Comparison of ENCODE assay signal across 23 cellular contexts in the genomic region with DNA sequence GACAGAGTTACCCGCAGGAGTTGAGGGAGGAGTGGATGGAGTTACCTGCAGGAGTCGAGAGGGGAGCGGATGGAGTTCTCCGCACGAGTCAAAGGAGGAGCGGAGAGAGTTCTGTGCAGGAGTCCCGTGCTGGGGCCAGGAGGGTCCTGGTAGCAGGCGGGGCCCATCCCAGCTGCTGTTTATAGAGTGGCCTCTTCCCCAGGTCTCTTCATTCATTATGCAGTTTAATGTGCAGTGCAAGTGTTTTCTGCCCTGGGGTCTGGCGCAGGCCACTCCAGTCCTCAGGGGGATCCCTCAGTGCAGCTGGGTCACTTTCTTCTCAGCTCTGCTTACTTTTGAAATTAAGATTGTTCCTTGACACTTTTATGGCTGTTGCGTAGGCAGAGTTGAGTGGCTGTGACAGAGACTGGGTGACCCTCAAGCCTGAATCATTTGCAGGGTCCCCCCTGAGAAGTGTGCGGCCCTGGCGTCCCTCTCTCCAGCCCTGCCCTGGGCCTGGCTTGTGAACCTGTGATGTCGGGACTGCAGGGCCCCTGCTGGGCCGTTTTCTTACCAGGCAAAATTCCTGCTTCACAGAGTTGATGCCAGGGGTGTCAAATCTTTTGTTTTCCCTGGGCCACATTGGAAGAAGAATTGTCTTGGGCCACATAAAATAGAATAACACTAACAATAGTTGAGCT. TPM values are rescaled to one million over a fixed set of nuclear protein-coding genes. Genes with fewer than 3 reads are reported as not detected.
"Had no signal": no experiment of that assay in that cellular context is flagged by ENCODE, and none has a peak within 500 bp of the region (broad histone marks: within the 10 kb centered on the region; RNA-seq: fewer than 3 reads in every experiment).

No MANE protein-coding gene starts in this region.

- H3K9me3 Mint-ChIP-seq: activated naive CD4-positive, alpha-beta T cell treated with anti-CD3 and anti-CD28 coated beads, Interleukin-2, amount 50 U/mL, for 72 hours; activated T-helper 2 cell treated with anti-CD3 and anti-CD28 coated beads, Interferon-gamma antibody, Interleukin-2, Interleukin-4, amounts not matched to agents 10 μg/mL and 5 μg/mL and 100 μg/mL, durations not matched to agents 14 hours and 24 hours and 36 hours; immature natural killer cell; stimulated activated naive CD8-positive, alpha-beta T cell treated with anti-CD3 and anti-CD28 coated beads, Interleukin-15, amount 100 ng/mL, for 72 hours; type B pancreatic cell had no signal

- H3K4me1 ChIP-seq: body of pancreas, right atrium auricular region had no signal

- H3K36me3 ChIP-seq: right atrium auricular region had no signal

- DNase-seq: activated CD4-positive, CD25-positive, alpha-beta regulatory T cell treated with anti-CD3 and anti-CD28 coated beads, Interleukin-2, amount 50 U/mL, for 72 hours; body of pancreas; effector CD8-positive, alpha-beta T cell; foreskin melanocyte; head of caudate nucleus; immature natural killer cell; naive thymus-derived CD4-positive, alpha-beta T cell; nucleus accumbens; stimulated activated CD4-positive, alpha-beta T cell treated with anti-CD3 and anti-CD28 coated beads, Interleukin-4, amount 100 ng/mL, for 4 hours; stimulated activated CD8-positive, alpha-beta memory T cell treated with anti-CD3 and anti-CD28 coated beads, Interleukin-4, amount 100 ng/mL, for 48 hours; stimulated activated naive CD8-positive, alpha-beta T cell treated with anti-CD3 and anti-CD28 coated beads, Interleukin-15, amount 100 ng/mL, for 72 hours; T-helper 9 cell had no signal

- H3K4me3 ChIP-seq: body of pancreas, right atrium auricular region, skin epidermis had no signal

- H3K27ac Mint-ChIP-seq: activated T-helper 2 cell treated with anti-CD3 and anti-CD28 coated beads, Interferon-gamma antibody, Interleukin-2, Interleukin-4, amounts not matched to agents 10 μg/mL and 5 μg/mL and 100 μg/mL, durations not matched to agents 14 hours and 24 hours and 36 hours; type B pancreatic cell had no signal

- ATAC-seq: activated naive CD4-positive, alpha-beta T cell treated with anti-CD3 and anti-CD28 coated beads, Interleukin-2, amount 50 U/mL, for 72 hours; body of pancreas; naive thymus-derived CD4-positive, alpha-beta T cell; stimulated activated naive CD8-positive, alpha-beta T cell treated with anti-CD3 and anti-CD28 coated beads, Interleukin-15, amount 100 ng/mL, for 72 hours had no signal

- H3K4me3 Mint-ChIP-seq: immature natural killer cell; naive thymus-derived CD4-positive, alpha-beta T cell; stimulated activated naive CD8-positive, alpha-beta T cell treated with anti-CD3 and anti-CD28 coated beads, Interleukin-15, amount 100 ng/mL, for 72 hours; type B pancreatic cell had no signal

- H3K27me3 Mint-ChIP-seq: naive thymus-derived CD4-positive, alpha-beta T cell; stimulated activated naive CD8-positive, alpha-beta T cell treated with anti-CD3 and anti-CD28 coated beads, Interleukin-15, amount 100 ng/mL, for 72 hours; type B pancreatic cell had no signal

- H3K9me3 ChIP-seq: body of pancreas, right atrium auricular region had no signal

RNA-seq across cellular contexts. Expression of gene ATP4B, which starts 55.6 kb away (rescaled TPM):
- total RNA-seq: activated CD8-positive, alpha-beta memory T cell treated with anti-CD3 and anti-CD28 coated beads for 36 hours; activated naive CD4-positive, alpha-beta T cell treated with anti-CD3 and anti-CD28 coated beads, Interleukin-2, amount 50 U/mL, for 72 hours; activated T-helper 2 cell treated with anti-CD3 and anti-CD28 coated beads, Interferon-gamma antibody, Interleukin-2, Interleukin-4, amounts not matched to agents 10 μg/mL and 5 μg/mL and 100 μg/mL, durations not matched to agents 14 hours and 24 hours and 36 hours; body of pancreas; fibroblast of lung; lung microvascular endothelial cell; mononuclear cell; naive thymus-derived CD4-positive, alpha-beta T cell; posterior vena cava; right atrium auricular region; temporal lobe had no signal
- polyA plus RNA-seq: fibroblast of lung; immature natural killer cell; naive thymus-derived CD4-positive, alpha-beta T cell had no signal
